ENCODE assay signal across 22 cellular contexts in genomic region chr6:121901432-121901831, GRCh38.
"Had no signal": no experiment of that assay in that cellular context is flagged by ENCODE, and none has a peak within 500 bp of the region (broad histone marks: within the 10 kb centered on the region; RNA-seq: fewer than 3 reads in every experiment).

No MANE protein-coding gene starts in this region.

- H3K9me3 ChIP-seq: SJSA1 had no signal

- H3K27me3 ChIP-seq: SJSA1 had no signal

- H3K36me3 ChIP-seq: SJSA1 had no signal

- H3K9ac ChIP-seq: KMS-11 had no signal

- H3K4me3 ChIP-seq: K562, SJSA1, SK-N-MC had no signal

- DNase-seq: Kasumi-1, MM.1S, NCI-H1092 treated with DMSO at 0.1 percent for 48 hours, NCI-H1436, NCI-H187, NCI-H2029, NCI-H2081 treated with DMSO at 0.1 percent for 48 hours, NCI-H2171, NCI-H226, NCI-H446, NCI-H510A, NCI-H524 treated with DMSO at 0.1 percent for 48 hours, NCI-H69, NCI-H774, Right ventricle myocardium superior, RPMI8226, SIG-M5 had no signal

- ATAC-seq: K562 had no signal

- H3K27ac ChIP-seq: HL-60, KMS-11, SJSA1, SK-N-MC had no signal

- H3K4me1 ChIP-seq: SJSA1 had no signal

- H3K4me2 ChIP-seq: KMS-11 had no signal
